In the genomic region with DNA sequence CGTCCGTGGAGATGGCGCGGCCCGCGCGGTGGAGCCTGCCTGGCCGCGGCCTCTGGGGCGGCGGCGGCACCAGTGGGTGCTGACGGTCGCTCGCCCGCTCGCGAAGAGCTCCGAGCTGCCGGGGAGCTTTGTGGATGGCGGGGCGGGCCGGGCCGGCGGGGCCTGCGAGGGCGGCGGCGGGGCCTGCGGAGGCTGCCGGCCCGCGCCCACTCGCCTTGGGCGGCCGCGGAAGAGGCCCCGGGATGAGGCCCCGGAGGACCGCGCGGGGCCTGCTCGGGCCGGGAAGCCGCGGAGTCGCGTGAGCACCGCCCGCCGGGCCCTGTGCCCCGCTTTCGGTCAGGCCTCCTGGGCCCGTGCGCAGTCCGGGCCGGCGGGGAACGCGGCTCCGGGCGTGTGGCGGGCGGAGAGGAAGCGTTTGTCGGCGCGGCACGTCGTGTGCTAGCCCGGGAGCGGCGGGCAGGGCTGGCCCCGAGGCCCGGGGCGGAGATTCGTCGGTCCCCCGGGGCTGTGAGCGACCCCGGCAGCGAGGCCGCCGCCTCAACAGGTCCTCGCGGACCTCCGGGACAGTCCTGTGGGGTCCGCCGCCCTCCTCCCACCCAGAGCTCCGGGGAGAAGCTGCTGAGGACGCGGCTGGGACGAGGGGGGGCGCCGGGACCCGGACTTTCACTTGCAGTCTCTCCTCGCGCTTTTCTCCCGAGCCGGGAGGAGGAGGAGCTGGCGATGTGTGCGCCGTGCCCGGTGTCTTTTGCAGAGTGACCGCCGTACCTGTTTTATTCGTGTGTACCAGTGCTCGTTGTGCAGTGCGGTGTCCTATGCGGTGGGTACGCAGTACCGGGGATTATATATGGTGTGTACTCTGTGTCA, we compare ENCODE assay signal across 8 cellular contexts. TPM values are rescaled to one million over a fixed set of nuclear protein-coding genes. Genes with fewer than 3 reads are reported as not detected.
A peak's percentile ranks its signal among the peaks of the same experiment; 100 is the strongest.
DNase-seq lines count a peak whose midpoint lies in the region; ATAC-seq and TF ChIP-seq lines count a peak whose summit lies in the region.

No MANE protein-coding gene starts in this region.

- intact Hi-C loops in right cardiac atrium (cut with DNase I) (no loop called here), vagina (cut with DNase I) (no loop called here)

- peak overlapping the region; percentile 81 to 89 for H3K27ac Mint-ChIP-seq in T-cell

- H3K9me3 Mint-ChIP-seq in T-cell = no peaks in the 10 kb centered on the region

- H3K4me1 Mint-ChIP-seq in T-cell = peaks cover 34 to 54% (median 52%) of the 10 kb centered on the region in 3 donors

- H3K9me3 ChIP-seq in right cardiac atrium (ENCODE audit: control insufficient read depth, low read length) (no peaks in the 10 kb centered on the region), vagina (no peaks in the 10 kb centered on the region)

- H3K27me3 Mint-ChIP-seq in T-cell = no peaks in the 10 kb centered on the region

- WGBS in right cardiac atrium = under 1% methylated on average over 112 of the region's 112 CpGs

- H3K27me3 ChIP-seq in right cardiac atrium (ENCODE audit: control insufficient read depth, insufficient read depth) = no peaks in the 10 kb centered on the region
- H3K27me3 ChIP-seq in vagina = no peaks in the 10 kb centered on the region

- H3K4me3 ChIP-seq in right cardiac atrium (ENCODE audit: low read length) = peak overlapping the region; percentile 56
- peak overlapping the region; percentile 72 for H3K4me3 ChIP-seq in vagina

- DNase-seq in D341Med (ENCODE audit: low spot score) (peak; percentile 71), GM20000 (ENCODE audit: low spot score) (peak; percentile 73), HT-29 (ENCODE audit: low spot score) (peak; percentile 60), T-cell (peak in 33 of 34 experiments; percentile 30 to 65 (median 48)), amygdala (lab: John Stamatoyannopoulos, UW) (peak in 31 of 56 donors; percentile 9 to 70 (median 37)), right cardiac atrium (peak; percentile 66 to 89 (median 86)), putamen (ENCODE audit: low spot score) (peak; percentile 45), vagina (ENCODE audit: extremely low spot score in 2 of 2) (no peak)

- peak overlapping the region; percentile 80 to 89 (median 86) for H3K4me3 Mint-ChIP-seq in T-cell

- H3K36me3 ChIP-seq in vagina = no peaks in the 10 kb centered on the region

- peak; percentile 51 to 56 (median 52) for ATAC-seq in T-cell (replicated peaks in 1 of 4)
- ATAC-seq in right cardiac atrium = peak; percentile 55 to 62

- no peak for TF ChIP-seq CTCF in GM20000 (IDR thresholded peaks at IDR 0.05; ENCODE audit: extremely low read depth, missing control alignments)
- no peak for TF ChIP-seq CTCF in vagina (IDR thresholded peaks at IDR 0.05)

- POLR2A ChIA-PET in T-cell (lab: Charles Lee) = interaction anchor here in 1 of 2 donors (0.6 kb wide), 1 partner anchor 926 kb away, joined by 4 read pairs; no protein-coding TSS in a partner anchor

- H3K4me1 ChIP-seq in right cardiac atrium (ENCODE audit: control insufficient read depth, insufficient read depth, low read length) (peaks cover 2% of the 10 kb centered on the region), vagina (peaks cover 52% of the 10 kb centered on the region)

- CTCF ChIA-PET in T-cell (lab: Charles Lee) = interaction anchor here in 1 of 2 donors (0.7 kb wide), 1 partner anchor 8 kb away, joined by 3 read pairs; no protein-coding TSS in a partner anchor

- TF ChIP-seq POLR2A in vagina (IDR thresholded peaks at IDR 0.05) = no peak

- no peaks in the 10 kb centered on the region for H3K36me3 Mint-ChIP-seq in T-cell

- H3K27ac ChIP-seq in right cardiac atrium (ENCODE audit: low read length) (peak overlapping the region; percentile 95), vagina (peak overlapping the region; percentile 97)

RNA-seq across cellular contexts. Expression of a gene that starts 0.6 kb away (rescaled TPM):
- total RNA-seq in HT-29 (2014; rRNA removed; shearing (Covaris generic)) = 20.9 and 24.2 TPM in 2 replicates
- total RNA-seq in T-cell = 10 to 100 TPM; 44.5 to 56.0 (median 50.9) TPM
- total RNA-seq in right cardiac atrium = 10 to 100 TPM; 82.6 to 89.4 (median 86.2) TPM
- polyA plus RNA-seq in right cardiac atrium = 42.2 TPM
- 46.4 TPM for total RNA-seq in vagina

Comparison
In these comparisons a context has a peak if more than half of its experiments do, and no peak if none do; other contexts are left out.
1. DNase-seq: peak in D341Med (single experiment), GM20000 (single experiment), HT-29 (single experiment), T-cell (33 of 34), amygdala (31 of 56), right cardiac atrium (3 of 3) and putamen (single experiment); none in vagina (0 of 2).